ENCODE assay signal across 19 cellular contexts in genomic region chrX:152575331-152575730, GRCh38.
"Had no signal": no experiment of that assay in that cellular context is flagged by ENCODE, and none has a peak within 500 bp of the region (broad histone marks: within the 10 kb centered on the region; RNA-seq: fewer than 3 reads in every experiment).

No MANE protein-coding gene starts in this region.

- H3K27ac ChIP-seq: body of pancreas, gastroesophageal sphincter, neutrophil, ovary, prostate gland, spleen, thoracic aorta had no signal

- ATAC-seq: body of pancreas, gastroesophageal sphincter, left ventricle myocardium superior had no signal

- H3K4me1 ChIP-seq: body of pancreas, gastroesophageal sphincter, prostate gland, spleen had no signal

- H3K4me3 ChIP-seq: body of pancreas, gastroesophageal sphincter, ovary, prostate gland, spleen, thoracic aorta had no signal

- DNase-seq: activated CD4-positive, alpha-beta memory T cell treated with anti-CD3 and anti-CD28 coated beads for 36 hours; activated CD4-positive, alpha-beta T cell treated with anti-CD3 and anti-CD28 coated beads for 48 hours; activated naive CD4-positive, alpha-beta T cell treated with Interleukin-2 at 50 U/mL for 16 hours; activated naive CD8-positive, alpha-beta T cell treated with anti-CD3 and anti-CD28 coated beads for 36 hours; activated T-cell treated with anti-CD3 and anti-CD28 coated beads, Interleukin-2, amount 50 U/mL, for 48 hours; body of pancreas; caudate nucleus; effector CD4-positive, alpha-beta T cell; head of caudate nucleus; hypothalamus; left ventricle myocardium superior; ovary; spleen; stimulated activated CD4-positive, alpha-beta T cell treated with anti-CD3 and anti-CD28 coated beads, Interleukin-4, amount 100 ng/mL, for 1 hour; stimulated activated naive CD4-positive, alpha-beta T cell had no signal

- H3K27me3 ChIP-seq: body of pancreas, gastroesophageal sphincter, neutrophil, ovary, spleen had no signal

- H3K36me3 ChIP-seq: gastroesophageal sphincter, neutrophil, ovary, prostate gland, spleen, thoracic aorta had no signal

- H3K9me3 ChIP-seq: body of pancreas, gastroesophageal sphincter, neutrophil, ovary, prostate gland, spleen, thoracic aorta had no signal
